ENCODE assay signal across 23 cellular contexts in genomic region chr22:50739894-50740293, GRCh38. TPM values are rescaled to one million over a fixed set of nuclear protein-coding genes. Genes with fewer than 3 reads are reported as not detected.
A peak's percentile ranks its signal among the peaks of the same experiment; 100 is the strongest.
DNase-seq lines count a peak whose midpoint lies in the region; ATAC-seq, FAIRE-seq and TF ChIP-seq lines count a peak whose summit lies in the region.
"Had no signal": no experiment of that assay in that cellular context is flagged by ENCODE, and none has a peak within 500 bp of the region (broad histone marks: within the 10 kb centered on the region; RNA-seq: fewer than 3 reads in every experiment).

No MANE protein-coding gene starts in this region.

- H3K9ac ChIP-seq in kidney (ENCODE audit: low read length in 2 of 2) = no peak overlapping the region

- peak; percentile 4 for DNase-seq in NCI-H1092 treated with DMSO at 0.1 percent for 48 hours (lab: John Stamatoyannopoulos, UW)
- no peak for DNase-seq in NCI-H1092 (lab: John Stamatoyannopoulos, UW)
- peak; percentile 60 for DNase-seq in COLO668 (lab: John Stamatoyannopoulos, UW; ENCODE audit: unreplicated experiment)
- DNase-seq in RPMI8226 = peak; percentile 53
- DNase-seq in kidney = peak; percentile 38
- no peak for DNase-seq in foreskin fibroblast
- DNase-seq: activated CD4-positive, alpha-beta T cell treated with anti-CD3 and anti-CD28 coated beads, Interleukin-2, amount 10 ng/mL, durations not matched to agents 24 days and 14 days; anterior cingulate cortex; C1 segment of cervical spinal cord; Kasumi-1; mammary epithelial cell; NCI-H187 treated with DMSO at 0.1 percent for 48 hours; Right ventricle myocardium superior; testis had no signal

- no peak overlapping the region for H3K4me3 ChIP-seq in kidney (ENCODE audit: low read length in 2 of 2)
- H3K4me3 ChIP-seq in foreskin fibroblast (ENCODE audit: low read depth in 1 of 2, low read length in 2 of 2) = no peak overlapping the region
- H3K4me3 ChIP-seq: testis had no signal

- no peak overlapping the region for H3K4me3 Mint-ChIP-seq in stimulated activated memory B cell treated with anti-CD40 and anti-IgM and Interleukin-4, amounts not matched to agents 10 μg/mL and 1 μg/mL and 100 μg/mL, for 72 hours
- H3K4me3 Mint-ChIP-seq: activated CD4-positive, alpha-beta T cell treated with anti-CD3 and anti-CD28 coated beads, Interleukin-2, amount 10 ng/mL, durations not matched to agents 24 days and 14 days; activated T-helper 17 cell treated with anti-CD3 and anti-CD28 coated beads, Interleukin-2, amount 50 U/mL, for 72 hours; neural crest cell had no signal

- H3K9me3 ChIP-seq in kidney (ENCODE audit: control insufficient read depth in 1 of 2, low read length in 2 of 2) = no peaks in the 10 kb centered on the region
- H3K9me3 ChIP-seq: testis had no signal

- no peaks in the 10 kb centered on the region for H3K36me3 Mint-ChIP-seq in stimulated activated memory B cell treated with anti-CD40 and anti-IgM and Interleukin-4, amounts not matched to agents 10 μg/mL and 1 μg/mL and 100 μg/mL, for 72 hours

- no peak for FAIRE-seq in kidney (lab: Jason Lieb, UNC)
- FAIRE-seq: colon, frontal cortex had no signal

- no peaks in the 10 kb centered on the region for H3K4me1 Mint-ChIP-seq in stimulated activated memory B cell treated with anti-CD40 and anti-IgM and Interleukin-4, amounts not matched to agents 10 μg/mL and 1 μg/mL and 100 μg/mL, for 72 hours
- H3K4me1 Mint-ChIP-seq: activated CD4-positive, alpha-beta T cell treated with anti-CD3 and anti-CD28 coated beads, Interleukin-2, amount 10 ng/mL, durations not matched to agents 24 days and 14 days; activated T-helper 17 cell treated with anti-CD3 and anti-CD28 coated beads, Interleukin-2, amount 50 U/mL, for 72 hours; neural crest cell had no signal

- ATAC-seq in stimulated activated memory B cell treated with anti-CD40 and anti-IgM and Interleukin-4, amounts not matched to agents 10 μg/mL and 1 μg/mL and 100 μg/mL, for 72 hours = no peak
- no peak for ATAC-seq in GM21423 (IDR thresholded peaks at IDR 0.05; ENCODE audit: unreplicated experiment)
- ATAC-seq: activated T-helper 17 cell treated with anti-CD3 and anti-CD28 coated beads, Interleukin-2, amount 50 U/mL, for 72 hours; sciatic nerve had no signal

- no peak overlapping the region for H3K27ac Mint-ChIP-seq in stimulated activated memory B cell treated with anti-CD40 and anti-IgM and Interleukin-4, amounts not matched to agents 10 μg/mL and 1 μg/mL and 100 μg/mL, for 72 hours
- H3K27ac Mint-ChIP-seq: activated CD4-positive, alpha-beta T cell treated with anti-CD3 and anti-CD28 coated beads, Interleukin-2, amount 10 ng/mL, durations not matched to agents 24 days and 14 days; activated T-helper 17 cell treated with anti-CD3 and anti-CD28 coated beads, Interleukin-2, amount 50 U/mL, for 72 hours had no signal

- TF ChIP-seq CTCF in kidney (IDR thresholded peaks at IDR 0.05; ENCODE audit: borderline replicate concordance, extremely low read depth, insufficient read depth) (no peak), foreskin fibroblast (IDR thresholded peaks at IDR 0.05; ENCODE audit: low read depth, low read length) (no peak)

- H3K27me3 Mint-ChIP-seq in stimulated activated memory B cell treated with anti-CD40 and anti-IgM and Interleukin-4, amounts not matched to agents 10 μg/mL and 1 μg/mL and 100 μg/mL, for 72 hours = peaks cover 68% of the 10 kb centered on the region
- H3K27me3 Mint-ChIP-seq: activated CD4-positive, alpha-beta T cell treated with anti-CD3 and anti-CD28 coated beads, Interleukin-2, amount 10 ng/mL, durations not matched to agents 24 days and 14 days had no signal

- intact Hi-C loops in kidney (cut with DNase I) = no loop called here

- H3K27ac ChIP-seq in kidney (ENCODE audit: low read depth in 2 of 2, low read length in 2 of 2) = no peak overlapping the region
- H3K27ac ChIP-seq: 22Rv1, HL-60, testis had no signal

- H3K4me1 ChIP-seq in kidney (ENCODE audit: control insufficient read depth in 1 of 2, insufficient read depth in 1 of 2, low read depth in 1 of 2, low read length in 2 of 2) = no peaks in the 10 kb centered on the region
- H3K4me1 ChIP-seq: testis had no signal

- no peaks in the 10 kb centered on the region for H3K36me3 ChIP-seq in kidney (ENCODE audit: control insufficient read depth in 1 of 2, insufficient read depth in 2 of 2, low read length in 2 of 2)

- H3K9me3 Mint-ChIP-seq in stimulated activated memory B cell treated with anti-CD40 and anti-IgM and Interleukin-4, amounts not matched to agents 10 μg/mL and 1 μg/mL and 100 μg/mL, for 72 hours = no peaks in the 10 kb centered on the region
- H3K9me3 Mint-ChIP-seq: activated CD4-positive, alpha-beta T cell treated with anti-CD3 and anti-CD28 coated beads, Interleukin-2, amount 10 ng/mL, durations not matched to agents 24 days and 14 days; activated T-helper 17 cell treated with anti-CD3 and anti-CD28 coated beads, Interleukin-2, amount 50 U/mL, for 72 hours; neural crest cell had no signal

RNA-seq across cellular contexts. Expression of gene ACR, which starts 1.9 kb away (rescaled TPM):
- 1.6 TPM for total RNA-seq in kidney
- 1.0 TPM for polyA plus RNA-seq in kidney (ENCODE audit: insufficient read depth, low read depth, low replicate concordance)
- total RNA-seq: activated CD4-positive, alpha-beta T cell treated with anti-CD3 and anti-CD28 coated beads, Interleukin-2, amount 10 ng/mL, durations not matched to agents 24 days and 14 days; activated T-helper 17 cell treated with anti-CD3 and anti-CD28 coated beads, Interleukin-2, amount 50 U/mL, for 72 hours; frontal cortex; mammary epithelial cell; neural crest cell had no signal
- polyA plus RNA-seq: mammary epithelial cell had no signal

RNA-seq across cellular contexts. Expression of gene RABL2B, which starts 43.5 kb away (rescaled TPM):
- 43.5 TPM for total RNA-seq in kidney
- polyA plus RNA-seq in kidney (ENCODE audit: insufficient read depth, low read depth, low replicate concordance) = 26.2 TPM

Comparison
In these comparisons a context has a peak if more than half of its experiments do, and no peak if none do; other contexts are left out.
1. DNase-seq: peak in NCI-H1092 treated with DMSO at 0.1 percent for 48 hours (single experiment), COLO668 (single experiment), RPMI8226 (single experiment) and kidney (single experiment); none in NCI-H1092 (single experiment) and foreskin fibroblast (0 of 2).